In genomic region chr13:24511019-24511823, GRCh38 we compare ENCODE assay signal across 8 cellular contexts. TPM values are rescaled to one million over a fixed set of nuclear protein-coding genes. Genes with fewer than 3 reads are reported as not detected.
A peak's percentile ranks its signal among the peaks of the same experiment; 100 is the strongest.
DNase-seq lines count a peak whose midpoint lies in the region; ATAC-seq and TF ChIP-seq lines count a peak whose summit lies in the region.

No MANE protein-coding gene starts in this region.

- no peaks in the 10 kb centered on the region for H3K36me3 ChIP-seq in H7 (replicated peaks; ENCODE audit: control insufficient read depth, insufficient read depth, low read length)

- ATAC-seq in naive B cell (ENCODE audit: low read depth in 2 of 2): peak; percentile 61 to 63
- ATAC-seq in stimulated activated naive CD8-positive, alpha-beta T cell treated with anti-CD3 and anti-CD28 coated beads, Interleukin-15, amount 100 ng/mL, for 72 hours: peak; percentile 81

- peak overlapping the region; percentile 78 for H3K27ac Mint-ChIP-seq in endothelial cell (ENCODE audit: unreplicated experiment)
- H3K27ac Mint-ChIP-seq in naive B cell: peak overlapping the region; percentile 70 to 93 (median 86)
- H3K27ac Mint-ChIP-seq in stimulated activated naive CD8-positive, alpha-beta T cell treated with anti-CD3 and anti-CD28 coated beads, Interleukin-15, amount 100 ng/mL, for 72 hours: peak overlapping the region; percentile 98 to 99

- H3K36me3 Mint-ChIP-seq in endothelial cell (ENCODE audit: low read depth, unreplicated experiment) (peaks cover 11% of the 10 kb centered on the region), naive B cell (peaks cover 7% of the 10 kb centered on the region in 2 donors)

- H3K27me3 Mint-ChIP-seq in endothelial cell (ENCODE audit: unreplicated experiment) (peaks cover 5% of the 10 kb centered on the region), naive B cell (no peaks in the 10 kb centered on the region)
- H3K27me3 Mint-ChIP-seq in stimulated activated naive CD8-positive, alpha-beta T cell treated with anti-CD3 and anti-CD28 coated beads, Interleukin-15, amount 100 ng/mL, for 72 hours: no peaks in the 10 kb centered on the region

- H3K4me1 Mint-ChIP-seq in endothelial cell (ENCODE audit: unreplicated experiment) (peaks cover 14% of the 10 kb centered on the region), naive B cell (peaks cover 29 to 33% (median 32%) of the 10 kb centered on the region in 3 donors)
- peaks cover 44% of the 10 kb centered on the region for H3K4me1 Mint-ChIP-seq in stimulated activated naive CD8-positive, alpha-beta T cell treated with anti-CD3 and anti-CD28 coated beads, Interleukin-15, amount 100 ng/mL, for 72 hours

- no peak for TF ChIP-seq CTCF in endothelial cell (IDR thresholded peaks at IDR 0.05; ENCODE audit: unreplicated experiment)

- H3K9me3 Mint-ChIP-seq in endothelial cell (ENCODE audit: unreplicated experiment) (no peaks in the 10 kb centered on the region), naive B cell (no peaks in the 10 kb centered on the region)
- no peaks in the 10 kb centered on the region for H3K9me3 Mint-ChIP-seq in stimulated activated naive CD8-positive, alpha-beta T cell treated with anti-CD3 and anti-CD28 coated beads, Interleukin-15, amount 100 ng/mL, for 72 hours

- peak overlapping the region; percentile 86 for H3K4me3 ChIP-seq in H7 (ENCODE audit: insufficient read depth, low read depth, low read length)

- peak overlapping the region; percentile 89 for H3K4me3 Mint-ChIP-seq in endothelial cell (ENCODE audit: unreplicated experiment)
- H3K4me3 Mint-ChIP-seq in naive B cell: peak overlapping the region; percentile 87 to 93 (median 91)
- peak overlapping the region; percentile 75 to 99 for H3K4me3 Mint-ChIP-seq in stimulated activated naive CD8-positive, alpha-beta T cell treated with anti-CD3 and anti-CD28 coated beads, Interleukin-15, amount 100 ng/mL, for 72 hours

- H3K27me3 ChIP-seq in H7 (ENCODE audit: control insufficient read depth, insufficient read depth, low read length): no peaks in the 10 kb centered on the region

- DNase-seq in DMS53 treated with DMSO at 0.1 percent for 48 hours (lab: John Stamatoyannopoulos, UW; ENCODE audit: unreplicated experiment): peak; percentile 70
- DNase-seq in H7: peak; percentile 38
- DNase-seq in NAMALWA (ENCODE audit: low spot score): peak; percentile 81
- peak; percentile 74 to 83 for DNase-seq in activated CD4-positive, alpha-beta T cell treated with anti-CD3 and anti-CD28 coated beads, Interleukin-2, amount 50 U/mL, for 48 hours
- DNase-seq in endothelial cell (ENCODE audit: low spot score): no peak
- DNase-seq in naive B cell: peak; percentile 55
- peak; percentile 71 to 81 for DNase-seq in stimulated activated naive CD8-positive, alpha-beta T cell treated with anti-CD3 and anti-CD28 coated beads, Interleukin-15, amount 100 ng/mL, for 72 hours
- no peak for DNase-seq in NCI-H1105 (lab: John Stamatoyannopoulos, UW)

RNA-seq across cellular contexts. Expression of gene PARP4, which starts 1.4 kb away (rescaled TPM):
- 28.7 and 29.2 TPM in 2 replicates for total RNA-seq in H7 (2014; rRNA removed; shearing (Covaris generic))
- total RNA-seq in endothelial cell (ENCODE audit: unreplicated experiment): 31.8 TPM
- 10 to 100 TPM; 20.6 to 35.0 (median 28.6) TPM for polyA plus RNA-seq in naive B cell (ENCODE audit: low read depth in 6 of 6)

Comparison
In these comparisons a context has a peak if more than half of its experiments do, and no peak if none do; other contexts are left out.
1. DNase-seq: peak in DMS53 treated with DMSO at 0.1 percent for 48 hours (single experiment), H7 (single experiment), NAMALWA (single experiment), activated CD4-positive, alpha-beta T cell treated with anti-CD3 and anti-CD28 coated beads, Interleukin-2, amount 50 U/mL, for 48 hours (2 of 2), naive B cell (single experiment) and stimulated activated naive CD8-positive, alpha-beta T cell treated with anti-CD3 and anti-CD28 coated beads, Interleukin-15, amount 100 ng/mL, for 72 hours (2 of 2); none in endothelial cell (single experiment) and NCI-H1105 (single experiment).
2. Peak in every context shown above with its lines, with median percentiles within 50 percentile points of each other: H3K27ac Mint-ChIP-seq and H3K4me3 Mint-ChIP-seq.